Comparison of ENCODE assay signal across 20 cellular contexts in the genomic region with DNA sequence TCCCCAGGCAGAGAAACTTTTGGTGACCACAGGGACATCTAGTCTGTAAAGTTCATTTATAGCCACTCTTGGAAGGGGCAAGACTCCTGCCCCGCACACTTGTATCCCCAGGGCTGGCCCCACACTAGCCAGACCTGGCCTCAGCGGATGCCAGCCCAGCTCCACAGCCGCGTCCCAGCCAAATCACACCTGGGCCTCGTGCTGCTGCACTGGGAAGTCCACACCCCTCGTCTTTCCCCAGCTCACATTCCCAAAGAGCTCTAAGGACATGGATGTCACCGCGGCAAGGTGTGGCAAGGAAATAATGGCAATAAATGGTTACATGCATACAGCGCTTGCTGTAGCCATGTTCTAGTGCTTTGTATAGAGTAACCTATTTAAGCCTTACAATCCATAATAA. TPM values are rescaled to one million over a fixed set of nuclear protein-coding genes. Genes with fewer than 3 reads are reported as not detected.
DNase-seq lines count a peak whose midpoint lies in the region; ATAC-seq, FAIRE-seq and TF ChIP-seq lines count a peak whose summit lies in the region.
"Had no signal": no experiment of that assay in that cellular context is flagged by ENCODE, and none has a peak within 500 bp of the region (broad histone marks: within the 10 kb centered on the region; RNA-seq: fewer than 3 reads in every experiment).

No MANE protein-coding gene starts in this region.

- H4K20me1 ChIP-seq in HepG2 (ENCODE audit: insufficient read depth, low read length): no peaks in the 10 kb centered on the region

- H3K79me2 ChIP-seq in HepG2 (ENCODE audit: insufficient read depth, low read length): no peaks in the 10 kb centered on the region

- H3K9me3 ChIP-seq in right lobe of liver: no peaks in the 10 kb centered on the region
- H3K9me3 ChIP-seq in HepG2 (ENCODE audit: low read length): no peaks in the 10 kb centered on the region
- no peaks in the 10 kb centered on the region for H3K9me3 ChIP-seq in right cardiac atrium (ENCODE audit: control insufficient read depth, low read length)
- H3K9me3 ChIP-seq in psoas muscle: no peaks in the 10 kb centered on the region
- H3K9me3 ChIP-seq in transverse colon: no peaks in the 10 kb centered on the region
- H3K9me3 ChIP-seq in prostate gland: no peaks in the 10 kb centered on the region
- H3K9me3 ChIP-seq: BLaER1 treated with 17β-estradiol and CSF1 and Interleukin-3, amounts not matched to agents 10 nM and 100 nM had no signal

- peak in 2 of 3 donors; percentile 35 to 79 for DNase-seq in right lobe of liver
- no peak for DNase-seq in HepG2 (ENCODE audit: low spot score)
- peak in 1 of 3 donors; percentile 33 for DNase-seq in right cardiac atrium
- peak in 1 of 2 donors; percentile 70 for DNase-seq in psoas muscle
- DNase-seq in transverse colon: peak; percentile 66
- DNase-seq in prostate gland (ENCODE audit: low spot score): no peak
- DNase-seq in UCSD-AML1 (lab: John Stamatoyannopoulos, UW; ENCODE audit: unreplicated experiment): no peak
- DNase-seq: ACHN; CD4-positive, alpha-beta T cell; DMS153; DMS79 treated with DMSO at 0.1 percent for 48 hours; EL; GM23248 had no signal

- in situ Hi-C loops in HepG2 (cut with HindIII; ENCODE audit: extremely low pct_ligation_motif_present, low pct_unique_long_range_greater_than_20kb): no loop called here
- in situ Hi-C loops in transverse colon (cut with MboI; ENCODE audit: low pct_ligation_motif_present in 1 of 4, low pct_unique_long_range_greater_than_20kb in 1 of 4, low sequenced_read_pairs in 3 of 4): no loop called here

- TF ChIP-seq POLR2A in right lobe of liver (IDR thresholded peaks at IDR 0.05): no peak
- TF ChIP-seq POLR2A in HepG2 (IDR thresholded peaks at IDR 0.05; ENCODE audit: insufficient read depth in 1 of 2, low read depth in 2 of 2, low read length in 2 of 2): no peak
- TF ChIP-seq POLR2A in transverse colon (IDR thresholded peaks at IDR 0.05): no peak
- no peak for TF ChIP-seq POLR2A in prostate gland (IDR thresholded peaks at IDR 0.05)

- POLR2A ChIA-PET in HepG2 (lab: Yijun Ruan, JAX): interaction anchor here (1.6 kb wide), 1 partner anchor 27 kb away, joined by 5 read pairs; the partner anchor contains the start of gene UQCC2

- no peak overlapping the region for H3K4me3 ChIP-seq in right lobe of liver
- H3K4me3 ChIP-seq in HepG2 (replicated peaks in 1 of 3; ENCODE audit: insufficient read depth in 1 of 3, low read depth in 2 of 3, low read length in 3 of 3): no peak overlapping the region
- no peak overlapping the region for H3K4me3 ChIP-seq in right cardiac atrium (ENCODE audit: low read length)
- peak overlapping the region; percentile 72 for H3K4me3 ChIP-seq in psoas muscle
- H3K4me3 ChIP-seq in transverse colon: no peak overlapping the region
- no peak overlapping the region for H3K4me3 ChIP-seq in prostate gland
- H3K4me3 ChIP-seq: BLaER1 treated with 17β-estradiol and CSF1 and Interleukin-3, amounts not matched to agents 10 nM and 100 nM; GM23248 had no signal

- TF ChIP-seq RAD21 in HepG2 (CRISPR knock-in tag; IDR thresholded peaks at IDR 0.05): no peak

- 67% methylated on average over 3 of the region's 9 CpGs for WGBS in right lobe of liver (ENCODE audit: insufficient coverage, low coverage, low lambda C conversion rate, missing lambda C conversion rate)
- 83% methylated on average over 8 of the region's 9 CpGs for WGBS in HepG2 (ENCODE audit: low lambda C conversion rate)
- WGBS in right cardiac atrium: 83% methylated on average over 9 of the region's 9 CpGs
- 33 to 56% (median 36%) methylated on average over 9 of the region's 9 CpGs for WGBS in psoas muscle, 3 donors
- 63% methylated on average over 9 of the region's 9 CpGs; no CpG with 5 or more reads in 1 of the 2 donors for WGBS in transverse colon (ENCODE audit: low coverage in 1 of 2), 2 donors
- WGBS in prostate gland: 92% methylated on average over 9 of the region's 9 CpGs

- H3K4me2 ChIP-seq in HepG2 (ENCODE audit: low read depth, low read length): no peak overlapping the region
- H3K4me2 ChIP-seq: BLaER1 treated with 17β-estradiol and CSF1 and Interleukin-3, amounts not matched to agents 10 nM and 100 nM had no signal

- FAIRE-seq in HepG2 (lab: Jason Lieb, UNC): no peak
- FAIRE-seq: G401.6, GM12892, H54, HTR-8/SVneo had no signal

- TF ChIP-seq CTCF in right lobe of liver (IDR thresholded peaks at IDR 0.05) (no peak), HepG2 (CRISPR knock-in tag; IDR thresholded peaks at IDR 0.05) (no peak), psoas muscle (IDR thresholded peaks at IDR 0.05) (no peak), transverse colon (IDR thresholded peaks at IDR 0.05) (no peak), prostate gland (IDR thresholded peaks at IDR 0.05) (no peak)

- H3K27me3 ChIP-seq in right lobe of liver (no peaks in the 10 kb centered on the region), HepG2 (ENCODE audit: control insufficient read depth in 1 of 2, insufficient read depth in 2 of 2, low read length in 2 of 2) (no peaks in the 10 kb centered on the region), right cardiac atrium (ENCODE audit: control insufficient read depth, insufficient read depth) (no peaks in the 10 kb centered on the region), psoas muscle (ENCODE audit: insufficient read depth in 3 of 3, low read length in 2 of 3) (no peaks in the 10 kb centered on the region), transverse colon (no peaks in the 10 kb centered on the region), prostate gland (replicated peaks; ENCODE audit: insufficient read depth) (no peaks in the 10 kb centered on the region)
- H3K27me3 ChIP-seq: BLaER1 treated with 17β-estradiol and CSF1 and Interleukin-3, amounts not matched to agents 10 nM and 100 nM had no signal

- no peak overlapping the region for H2AFZ ChIP-seq in HepG2 (ENCODE audit: low read length)
- H2AFZ ChIP-seq: GM23248 had no signal

- H3K4me1 ChIP-seq in right lobe of liver: peaks cover 0 to 27% (median 12%) of the 10 kb centered on the region in 4 donors
- peaks cover 22% of the 10 kb centered on the region for H3K4me1 ChIP-seq in HepG2 (ENCODE audit: insufficient read depth, low read length)
- peaks cover 5% of the 10 kb centered on the region for H3K4me1 ChIP-seq in right cardiac atrium (ENCODE audit: control insufficient read depth, insufficient read depth, low read length)
- peaks cover 82% of the 10 kb centered on the region for H3K4me1 ChIP-seq in psoas muscle
- peaks cover 0 to 11% (median 0%) of the 10 kb centered on the region in 4 donors for H3K4me1 ChIP-seq in transverse colon
- peaks cover 4% of the 10 kb centered on the region for H3K4me1 ChIP-seq in prostate gland (replicated peaks)

- no peak overlapping the region for H3K27ac ChIP-seq in right lobe of liver
- no peak overlapping the region for H3K27ac ChIP-seq in HepG2 (ENCODE audit: extremely low read length, insufficient read depth, low read length)
- H3K27ac ChIP-seq in right cardiac atrium (ENCODE audit: low read length): peak overlapping the region; percentile 83
- peak overlapping the region; percentile 100 for H3K27ac ChIP-seq in psoas muscle
- no peak overlapping the region for H3K27ac ChIP-seq in transverse colon
- no peak overlapping the region for H3K27ac ChIP-seq in prostate gland
- H3K27ac ChIP-seq: BLaER1 treated with 17β-estradiol and CSF1 and Interleukin-3, amounts not matched to agents 10 nM and 100 nM; GM23248 had no signal

- BruUV-seq in HepG2 (replicated peaks; lab: Mats Ljungman, UMichigan): no TSS peak

- intact Hi-C loops in right lobe of liver (cut with DNase I) (no loop called here), HepG2 (cut with micrococcal nuclease; ENCODE audit: unreplicated experiment) (no loop called here), right cardiac atrium (cut with DNase I) (no loop called here), psoas muscle (cut with DNase I) (no loop called here), transverse colon (cut with DNase I; ENCODE audit: low total_unique reads) (no loop called here), prostate gland (cut with DNase I) (no loop called here)

- ATAC-seq in right lobe of liver: peak in 2 of 4 donors; percentile 9 to 52
- no peak for ATAC-seq in HepG2
- no peak for ATAC-seq in right cardiac atrium
- peak; percentile 4 to 24 (median 8) for ATAC-seq in psoas muscle
- ATAC-seq in GM18873 (IDR thresholded peaks at IDR 0.05; ENCODE audit: low FRiP score, unreplicated experiment): no peak
- ATAC-seq: HCT116 had no signal

- peaks cover 0 to 7% (median 1%) of the 10 kb centered on the region in 4 donors for H3K36me3 ChIP-seq in right lobe of liver
- H3K36me3 ChIP-seq in HepG2 (replicated peaks in 1 of 2; ENCODE audit: control insufficient read depth in 1 of 2, insufficient read depth in 2 of 2, low read length in 2 of 2): no peaks in the 10 kb centered on the region
- H3K36me3 ChIP-seq in psoas muscle (ENCODE audit: insufficient read depth in 1 of 2, low read depth in 1 of 2): peaks cover 0 to 88% of the 10 kb centered on the region in 2 donors
- no peaks in the 10 kb centered on the region for H3K36me3 ChIP-seq in transverse colon
- no peaks in the 10 kb centered on the region for H3K36me3 ChIP-seq in prostate gland
- H3K36me3 ChIP-seq: BLaER1 treated with 17β-estradiol and CSF1 and Interleukin-3, amounts not matched to agents 10 nM and 100 nM had no signal

- H3K9ac ChIP-seq in HepG2 (ENCODE audit: insufficient read depth, low read depth, low read length): no peak overlapping the region
- H3K9ac ChIP-seq: GM23248 had no signal

- CTCF ChIA-PET in HepG2 (lab: Yijun Ruan, JAX; ENCODE audit: low intra/inter-chr PET ratio, low total read pairs): no interaction called here

- TF ChIP-seq EP300 in HepG2 (IDR thresholded peaks at IDR 0.05; ENCODE audit: low read depth in 2 of 2, low read length in 2 of 2) (no peak), HepG2 (CRISPR knock-in tag; IDR thresholded peaks at IDR 0.05; ENCODE audit: borderline replicate concordance) (no peak), transverse colon (IDR thresholded peaks at IDR 0.05; ENCODE audit: low read depth) (no peak)

RNA-seq across cellular contexts. Expression of gene IP6K3, which starts 8.6 kb away (rescaled TPM):
- total RNA-seq in right lobe of liver (10 to 100 TPM in 3 of 6 experiments, 1 to 10 TPM in 3; 4.8 to 28.0 (median 9.7) TPM), HepG2 (2016; rRNA removed; fragmentation: Illumina TruSeq; extraction: Trizol) (0.11 and 0.44 TPM in 2 replicates), right cardiac atrium (10 to 100 TPM in 3 of 4 donors, 1 to 10 TPM in 1; 10.0 to 44.4 (median 27.1) TPM), psoas muscle (100 to 1,000 TPM; 113 to 363 (median 306) TPM), transverse colon (1 to 10 TPM in 2 of 4 donors, under 1 TPM in 1, not detected in 1; 1.00 to 2.9 (median 1.9) TPM), prostate gland (1 to 10 TPM; 2.5 to 3.1 TPM)
- total RNA-seq in HepG2 (2016; cell fraction: cytosol; rRNA removed; fragmentation: Illumina TruSeq; extraction: Trizol; ENCODE audit: low read depth): 0.18 and 0.40 TPM in 2 replicates
- 0.28 and 0.52 TPM in 2 replicates for total RNA-seq in HepG2 (2016; cell fraction: insoluble cytoplasmic fraction; rRNA removed; fragmentation: Illumina TruSeq; extraction: Trizol)
- 0.17 TPM in 1 of 2 replicates, not detected in the other for total RNA-seq in HepG2 (2016; cell fraction: membrane; rRNA removed; fragmentation: Illumina TruSeq; extraction: Trizol)
- 0.53 TPM in 2 replicates for total RNA-seq in HepG2 (2016; cell fraction: nucleus; rRNA removed; fragmentation: Illumina TruSeq; extraction: Trizol)
- polyA plus RNA-seq in HepG2 (2011; rRNA removed) (0.18 and 0.48 TPM in 2 replicates), right cardiac atrium (14.4 TPM), psoas muscle (100 to 1,000 TPM in 2 of 3 donors, 10 to 100 TPM in 1; 95.7 to 220 (median 175) TPM)
- polyA plus RNA-seq in HepG2 (2011; cell fraction: cytosol; rRNA removed): 0.16 and 0.22 TPM in 2 replicates
- 0.63 and 0.76 TPM in 2 replicates for polyA plus RNA-seq in HepG2 (2011; cell fraction: nucleus; rRNA removed)
- 0.13 TPM in 1 of 2 replicates, not detected in the other for polyA plus RNA-seq in HepG2 (2012)
- 0.20 and 0.21 TPM in 2 replicates for polyA plus RNA-seq in HepG2 (2016; cell fraction: cytosol; fragmentation: Illumina TruSeq; extraction: Trizol; ENCODE audit: low read depth)
- polyA plus RNA-seq in HepG2 (2016; cell fraction: insoluble cytoplasmic fraction; fragmentation: Illumina TruSeq; extraction: Trizol; ENCODE audit: low read depth): 0.20 and 0.22 TPM in 2 replicates
- 0.86 TPM in 1 of 2 replicates, not detected in the other for polyA plus RNA-seq in HepG2 (2016; cell fraction: membrane; fragmentation: Illumina TruSeq; extraction: Trizol; ENCODE audit: low read depth)
- 0.40 and 0.75 TPM in 2 replicates for polyA plus RNA-seq in HepG2 (2016; cell fraction: nucleus; fragmentation: Illumina TruSeq; extraction: Trizol; ENCODE audit: insufficient read depth, low read depth)
- 0.18 TPM in 1 of 2 replicates, not detected in the other for polyA minus RNA-seq in HepG2 (2011; rRNA and poly(A)+ RNA removed; ENCODE audit: low replicate concordance)
- polyA minus RNA-seq in HepG2 (2011; cell fraction: cytosol; rRNA and poly(A)+ RNA removed): 0.30 TPM in 1 of 2 replicates, not detected in the other
- polyA minus RNA-seq in HepG2 (2011; cell fraction: nucleus; rRNA and poly(A)+ RNA removed): 0.62 TPM in 1 of 2 replicates, not detected in the other
- total RNA-seq: CD4-positive, alpha-beta T cell; GM23248 had no signal
- polyA plus RNA-seq: GM23248 had no signal

RNA-seq across cellular contexts. Expression of gene UQCC2, which starts 26.7 kb away (rescaled TPM):
- total RNA-seq in right lobe of liver (10 to 100 TPM; 23.7 to 38.4 (median 31.5) TPM), HepG2 (2016; rRNA removed; fragmentation: Illumina TruSeq; extraction: Trizol) (238 and 273 TPM in 2 replicates), right cardiac atrium (100 to 1,000 TPM; 188 to 264 (median 233) TPM), psoas muscle (100 to 1,000 TPM; 118 to 184 (median 145) TPM), transverse colon (10 to 100 TPM in 1 of 4 donors, 1 to 10 TPM in 3; 2.8 to 17.6 (median 8.8) TPM), prostate gland (10 to 100 TPM; 24.5 to 25.7 TPM)
- total RNA-seq in HepG2 (2016; cell fraction: cytosol; rRNA removed; fragmentation: Illumina TruSeq; extraction: Trizol; ENCODE audit: low read depth): 120 and 154 TPM in 2 replicates
- 223 and 303 TPM in 2 replicates for total RNA-seq in HepG2 (2016; cell fraction: insoluble cytoplasmic fraction; rRNA removed; fragmentation: Illumina TruSeq; extraction: Trizol)
- total RNA-seq in HepG2 (2016; cell fraction: membrane; rRNA removed; fragmentation: Illumina TruSeq; extraction: Trizol): 160 and 207 TPM in 2 replicates
- total RNA-seq in HepG2 (2016; cell fraction: nucleus; rRNA removed; fragmentation: Illumina TruSeq; extraction: Trizol): 53.9 and 66.5 TPM in 2 replicates
- polyA plus RNA-seq in HepG2 (2011; rRNA removed) (82.4 and 83.3 TPM in 2 replicates), right cardiac atrium (376 TPM), psoas muscle (100 to 1,000 TPM; 129 to 158 (median 141) TPM)
- 43.2 and 56.5 TPM in 2 replicates for polyA plus RNA-seq in HepG2 (2011; cell fraction: cytosol; rRNA removed)
- 25.4 and 25.6 TPM in 2 replicates for polyA plus RNA-seq in HepG2 (2011; cell fraction: nucleus; rRNA removed)
- polyA plus RNA-seq in HepG2 (2012): 134 and 138 TPM in 2 replicates
- polyA plus RNA-seq in HepG2 (2016; cell fraction: cytosol; fragmentation: Illumina TruSeq; extraction: Trizol; ENCODE audit: low read depth): 161 and 200 TPM in 2 replicates
- polyA plus RNA-seq in HepG2 (2016; cell fraction: insoluble cytoplasmic fraction; fragmentation: Illumina TruSeq; extraction: Trizol; ENCODE audit: low read depth): 261 and 288 TPM in 2 replicates
- polyA plus RNA-seq in HepG2 (2016; cell fraction: membrane; fragmentation: Illumina TruSeq; extraction: Trizol; ENCODE audit: low read depth): 151 and 202 TPM in 2 replicates
- polyA plus RNA-seq in HepG2 (2016; cell fraction: nucleus; fragmentation: Illumina TruSeq; extraction: Trizol; ENCODE audit: insufficient read depth, low read depth): 129 and 150 TPM in 2 replicates
- polyA minus RNA-seq in HepG2 (2011; rRNA and poly(A)+ RNA removed; ENCODE audit: low replicate concordance): 13.1 and 30.2 TPM in 2 replicates
- polyA minus RNA-seq in HepG2 (2011; cell fraction: cytosol; rRNA and poly(A)+ RNA removed): 12.8 and 21.1 TPM in 2 replicates
- polyA minus RNA-seq in HepG2 (2011; cell fraction: nucleus; rRNA and poly(A)+ RNA removed): 17.4 and 19.8 TPM in 2 replicates

RNA-seq across cellular contexts. Expression of gene LEMD2, which starts 50.8 kb away (rescaled TPM):
- total RNA-seq in right lobe of liver (10 to 100 TPM; 17.8 to 28.0 (median 21.8) TPM), HepG2 (2016; rRNA removed; fragmentation: Illumina TruSeq; extraction: Trizol) (17.9 and 45.2 TPM in 2 replicates), right cardiac atrium (10 to 100 TPM; 29.5 to 34.6 (median 32.9) TPM), psoas muscle (10 to 100 TPM; 21.3 to 38.8 (median 24.5) TPM), transverse colon (100 to 1,000 TPM in 2 of 4 donors, 10 to 100 TPM in 2; 57.3 to 159 (median 112) TPM), prostate gland (10 to 100 TPM; 64.2 to 80.2 TPM)
- 14.2 and 15.8 TPM in 2 replicates for total RNA-seq in HepG2 (2016; cell fraction: cytosol; rRNA removed; fragmentation: Illumina TruSeq; extraction: Trizol; ENCODE audit: low read depth)
- total RNA-seq in HepG2 (2016; cell fraction: insoluble cytoplasmic fraction; rRNA removed; fragmentation: Illumina TruSeq; extraction: Trizol): 16.3 and 48.1 TPM in 2 replicates
- 19.9 and 22.2 TPM in 2 replicates for total RNA-seq in HepG2 (2016; cell fraction: membrane; rRNA removed; fragmentation: Illumina TruSeq; extraction: Trizol)
- 44.0 and 55.5 TPM in 2 replicates for total RNA-seq in HepG2 (2016; cell fraction: nucleus; rRNA removed; fragmentation: Illumina TruSeq; extraction: Trizol)
- polyA plus RNA-seq in HepG2 (2011; rRNA removed) (62.9 and 76.2 TPM in 2 replicates), right cardiac atrium (33.2 TPM), psoas muscle (10 to 100 TPM; 37.3 to 63.3 (median 45.0) TPM)
- 45.0 and 49.7 TPM in 2 replicates for polyA plus RNA-seq in HepG2 (2011; cell fraction: cytosol; rRNA removed)
- polyA plus RNA-seq in HepG2 (2011; cell fraction: nucleus; rRNA removed): 115 and 140 TPM in 2 replicates
- 46.9 and 65.3 TPM in 2 replicates for polyA plus RNA-seq in HepG2 (2012)
- 6.6 and 7.4 TPM in 2 replicates for polyA plus RNA-seq in HepG2 (2016; cell fraction: cytosol; fragmentation: Illumina TruSeq; extraction: Trizol; ENCODE audit: low read depth)
- 14.0 and 18.6 TPM in 2 replicates for polyA plus RNA-seq in HepG2 (2016; cell fraction: insoluble cytoplasmic fraction; fragmentation: Illumina TruSeq; extraction: Trizol; ENCODE audit: low read depth)
- polyA plus RNA-seq in HepG2 (2016; cell fraction: membrane; fragmentation: Illumina TruSeq; extraction: Trizol; ENCODE audit: low read depth): 12.6 and 12.8 TPM in 2 replicates
- 87.5 and 97.1 TPM in 2 replicates for polyA plus RNA-seq in HepG2 (2016; cell fraction: nucleus; fragmentation: Illumina TruSeq; extraction: Trizol; ENCODE audit: insufficient read depth, low read depth)
- 43.4 and 90.0 TPM in 2 replicates for polyA minus RNA-seq in HepG2 (2011; rRNA and poly(A)+ RNA removed; ENCODE audit: low replicate concordance)
- polyA minus RNA-seq in HepG2 (2011; cell fraction: cytosol; rRNA and poly(A)+ RNA removed): 30.7 and 35.8 TPM in 2 replicates
- 80.9 and 103 TPM in 2 replicates for polyA minus RNA-seq in HepG2 (2011; cell fraction: nucleus; rRNA and poly(A)+ RNA removed)

Comparison
In these comparisons a context has a peak if more than half of its experiments do, and no peak if none do; other contexts are left out.
1. DNase-seq: peak in right lobe of liver (2 of 3) and transverse colon (single experiment); none in HepG2 (single experiment), prostate gland (single experiment) and UCSD-AML1 (single experiment).
2. ATAC-seq: peak in psoas muscle (4 of 4); none in HepG2 (single experiment), right cardiac atrium (0 of 2) and GM18873 (single experiment).
3. H3K27ac ChIP-seq: peak in right cardiac atrium (single experiment) and psoas muscle (single experiment); none in right lobe of liver (0 of 3), HepG2 (single experiment), transverse colon (0 of 4) and prostate gland (0 of 2).